ENCODE assay signal across 36 cellular contexts in genomic region chr4:78510108-78510507, GRCh38. TPM values are rescaled to one million over a fixed set of nuclear protein-coding genes. Genes with fewer than 3 reads are reported as not detected.
"Had no signal": no experiment of that assay in that cellular context is flagged by ENCODE, and none has a peak within 500 bp of the region (broad histone marks: within the 10 kb centered on the region; RNA-seq: fewer than 3 reads in every experiment).

No MANE protein-coding gene starts in this region.

- H3K9me3 ChIP-seq: adrenal gland, ascending aorta, body of pancreas, breast epithelium had no signal

- H3K27me3 Mint-ChIP-seq: activated naive CD4-positive, alpha-beta T cell treated with anti-CD3 and anti-CD28 coated beads, Interleukin-2, amount 10 ng/mL, durations not matched to agents 7 days and 5 days; activated naive CD8-positive, alpha-beta T cell; brain; central memory CD8-positive, alpha-beta T cell had no signal

- H3K4me1 Mint-ChIP-seq: activated naive CD4-positive, alpha-beta T cell treated with anti-CD3 and anti-CD28 coated beads, Interleukin-2, amount 10 ng/mL, durations not matched to agents 7 days and 5 days; activated naive CD4-positive, alpha-beta T cell treated with anti-CD3 and anti-CD28 coated beads, Interleukin-2, amount 50 U/mL, for 24 hours; activated naive CD8-positive, alpha-beta T cell treated with anti-CD3 and anti-CD28 coated beads for 36 hours; activated naive CD8-positive, alpha-beta T cell treated with anti-CD3 and anti-CD28 coated beads, Interleukin-2, amount 10 ng/mL, durations not matched to agents 7 days and 5 days; activated naive CD8-positive, alpha-beta T cell treated with anti-CD3 and anti-CD28 coated beads, Interleukin-2, amount 50 U/mL, for 24 hours; activated T-helper 17 cell treated with anti-CD3 and anti-CD28 coated beads, Interleukin-2, amount 50 U/mL, for 72 hours; brain; central memory CD8-positive, alpha-beta T cell had no signal

- H3K27ac Mint-ChIP-seq: activated naive CD4-positive, alpha-beta T cell treated with anti-CD3 and anti-CD28 coated beads for 36 hours; activated naive CD4-positive, alpha-beta T cell treated with anti-CD3 and anti-CD28 coated beads, Interleukin-2, amount 10 ng/mL, durations not matched to agents 7 days and 5 days; activated naive CD4-positive, alpha-beta T cell treated with anti-CD3 and anti-CD28 coated beads, Interleukin-2, amount 50 U/mL, for 24 hours; activated naive CD4-positive, alpha-beta T cell treated with anti-CD3 and anti-CD28 coated beads, Interleukin-2, amount 50 U/mL, for 72 hours; activated naive CD8-positive, alpha-beta T cell; activated naive CD8-positive, alpha-beta T cell treated with anti-CD3 and anti-CD28 coated beads for 36 hours; activated naive CD8-positive, alpha-beta T cell treated with anti-CD3 and anti-CD28 coated beads, Interleukin-2, amount 10 ng/mL, durations not matched to agents 7 days and 5 days; activated naive CD8-positive, alpha-beta T cell treated with anti-CD3 and anti-CD28 coated beads, Interleukin-2, amount 50 U/mL, for 24 hours; activated T-cell treated with anti-CD3 and anti-CD28 coated beads, Interleukin-2, amount 50 U/mL, for 72 hours; activated T-helper 1 cell treated with anti-CD3 and anti-CD28 coated beads, Interleukin-12 subunit alpha, Interleukin-12 subunit beta, Interleukin-2, Interleukin-4 antibody, amounts not matched to agents 30 ng/mL and 10 ng/mL and 1 ng/mL, durations not matched to agents 14 hours and 24 hours and 36 hours; activated T-helper 17 cell treated with anti-CD3 and anti-CD28 coated beads, Interleukin-2, amount 50 U/mL, for 72 hours; activated T-helper 2 cell treated with anti-CD3 and anti-CD28 coated beads, Interferon-gamma antibody, Interleukin-2, Interleukin-4, amounts not matched to agents 10 μg/mL and 5 μg/mL and 100 μg/mL, durations not matched to agents 14 hours and 24 hours and 36 hours; brain had no signal

- DNase-seq: activated effector memory CD4-positive, alpha-beta T cell treated with anti-CD3 and anti-CD28 coated beads, Interleukin-2, amount 50 U/mL, for 16 hours; activated effector memory CD4-positive, alpha-beta T cell treated with Interleukin-2 at 50 U/mL for 16 hours; activated gamma-delta T cell; activated gamma-delta T cell treated with Interleukin-2 at 50 U/mL for 16 hours; activated naive CD4-positive, alpha-beta T cell; activated naive CD4-positive, alpha-beta T cell treated with anti-CD3 and anti-CD28 coated beads for 36 hours; activated naive CD4-positive, alpha-beta T cell treated with anti-CD3 and anti-CD28 coated beads, Interleukin-2, amount 10 ng/mL, durations not matched to agents 7 days and 5 days; activated naive CD4-positive, alpha-beta T cell treated with anti-CD3 and anti-CD28 coated beads, Interleukin-2, amount 50 U/mL, for 16 hours; activated naive CD4-positive, alpha-beta T cell treated with Interleukin-2 at 50 U/mL for 16 hours; activated naive CD8-positive, alpha-beta T cell treated with anti-CD3 and anti-CD28 coated beads for 36 hours; activated naive CD8-positive, alpha-beta T cell treated with anti-CD3 and anti-CD28 coated beads, Interleukin-2, amount 10 ng/mL, durations not matched to agents 7 days and 5 days; activated naive CD8-positive, alpha-beta T cell treated with anti-CD3 and anti-CD28 coated beads, Interleukin-2, amount 50 U/mL, for 24 hours; activated T-cell treated with anti-CD3 and anti-CD28 coated beads, Interleukin-2, amount 50 U/mL, for 4 hours; activated T-cell treated with anti-CD3 and anti-CD28 coated beads, Interleukin-2, amount 50 U/mL, for 48 hours; activated T-cell treated with anti-CD3 and anti-CD28 coated beads, Interleukin-2, amount 50 U/mL, for 72 hours; adrenal gland; amniotic stem cell; amygdala; anterior cingulate cortex; aorta; body of pancreas; brain microvascular endothelial cell; caudate nucleus; central memory CD4-positive, alpha-beta T cell; cerebellar nuclear complex had no signal

- H3K4me3 Mint-ChIP-seq: activated naive CD4-positive, alpha-beta T cell treated with anti-CD3 and anti-CD28 coated beads for 36 hours; activated naive CD4-positive, alpha-beta T cell treated with anti-CD3 and anti-CD28 coated beads, Interleukin-2, amount 10 ng/mL, durations not matched to agents 7 days and 5 days; activated naive CD4-positive, alpha-beta T cell treated with anti-CD3 and anti-CD28 coated beads, Interleukin-2, amount 50 U/mL, for 24 hours; activated naive CD8-positive, alpha-beta T cell; activated naive CD8-positive, alpha-beta T cell treated with anti-CD3 and anti-CD28 coated beads for 36 hours; activated naive CD8-positive, alpha-beta T cell treated with anti-CD3 and anti-CD28 coated beads, Interleukin-2, amount 10 ng/mL, durations not matched to agents 7 days and 5 days; activated naive CD8-positive, alpha-beta T cell treated with anti-CD3 and anti-CD28 coated beads, Interleukin-2, amount 50 U/mL, for 24 hours; activated T-cell treated with anti-CD3 and anti-CD28 coated beads, Interleukin-2, amount 50 U/mL, for 4 hours; activated T-cell treated with anti-CD3 and anti-CD28 coated beads, Interleukin-2, amount 50 U/mL, for 72 hours; activated T-helper 1 cell treated with anti-CD3 and anti-CD28 coated beads, Interleukin-12 subunit alpha, Interleukin-12 subunit beta, Interleukin-2, Interleukin-4 antibody, amounts not matched to agents 30 ng/mL and 10 ng/mL and 1 ng/mL, durations not matched to agents 14 hours and 24 hours and 36 hours; activated T-helper 17 cell treated with anti-CD3 and anti-CD28 coated beads, Interleukin-2, amount 50 U/mL, for 72 hours; brain; central memory CD8-positive, alpha-beta T cell had no signal

- H3K27me3 ChIP-seq: adrenal gland, ascending aorta, body of pancreas, brain microvascular endothelial cell, breast epithelium, cardiac muscle cell had no signal

- H3K9me3 Mint-ChIP-seq: activated naive CD4-positive, alpha-beta T cell treated with anti-CD3 and anti-CD28 coated beads for 36 hours; activated naive CD4-positive, alpha-beta T cell treated with anti-CD3 and anti-CD28 coated beads, Interleukin-2, amount 10 ng/mL, durations not matched to agents 7 days and 5 days; activated naive CD4-positive, alpha-beta T cell treated with anti-CD3 and anti-CD28 coated beads, Interleukin-2, amount 50 U/mL, for 24 hours; activated naive CD4-positive, alpha-beta T cell treated with anti-CD3 and anti-CD28 coated beads, Interleukin-2, amount 50 U/mL, for 72 hours; activated naive CD8-positive, alpha-beta T cell treated with anti-CD3 and anti-CD28 coated beads for 36 hours; activated naive CD8-positive, alpha-beta T cell treated with anti-CD3 and anti-CD28 coated beads, Interleukin-2, amount 10 ng/mL, durations not matched to agents 7 days and 5 days; activated naive CD8-positive, alpha-beta T cell treated with anti-CD3 and anti-CD28 coated beads, Interleukin-2, amount 50 U/mL, for 24 hours; activated T-cell treated with anti-CD3 and anti-CD28 coated beads, Interleukin-2, amount 50 U/mL, for 4 hours; activated T-cell treated with anti-CD3 and anti-CD28 coated beads, Interleukin-2, amount 50 U/mL, for 72 hours; activated T-helper 1 cell treated with anti-CD3 and anti-CD28 coated beads, Interleukin-12 subunit alpha, Interleukin-12 subunit beta, Interleukin-2, Interleukin-4 antibody, amounts not matched to agents 30 ng/mL and 10 ng/mL and 1 ng/mL, durations not matched to agents 14 hours and 24 hours and 36 hours; activated T-helper 17 cell treated with anti-CD3 and anti-CD28 coated beads, Interleukin-2, amount 50 U/mL, for 72 hours; activated T-helper 2 cell treated with anti-CD3 and anti-CD28 coated beads, Interferon-gamma antibody, Interleukin-2, Interleukin-4, amounts not matched to agents 10 μg/mL and 5 μg/mL and 100 μg/mL, durations not matched to agents 14 hours and 24 hours and 36 hours had no signal

- H3K36me3 Mint-ChIP-seq: activated naive CD4-positive, alpha-beta T cell treated with anti-CD3 and anti-CD28 coated beads, Interleukin-2, amount 10 ng/mL, durations not matched to agents 7 days and 5 days; activated naive CD4-positive, alpha-beta T cell treated with anti-CD3 and anti-CD28 coated beads, Interleukin-2, amount 50 U/mL, for 72 hours; activated naive CD8-positive, alpha-beta T cell; activated naive CD8-positive, alpha-beta T cell treated with anti-CD3 and anti-CD28 coated beads for 36 hours; activated naive CD8-positive, alpha-beta T cell treated with anti-CD3 and anti-CD28 coated beads, Interleukin-2, amount 10 ng/mL, durations not matched to agents 7 days and 5 days had no signal

- H3K36me3 ChIP-seq: adrenal gland, ascending aorta, brain microvascular endothelial cell, breast epithelium, cardiac muscle cell had no signal

- ATAC-seq: activated naive CD4-positive, alpha-beta T cell treated with anti-CD3 and anti-CD28 coated beads, Interleukin-2, amount 50 U/mL, for 72 hours; activated naive CD8-positive, alpha-beta T cell treated with anti-CD3 and anti-CD28 coated beads, Interleukin-2, amount 50 U/mL, for 24 hours; activated T-cell treated with anti-CD3 and anti-CD28 coated beads, Interleukin-2, amount 50 U/mL, for 4 hours; activated T-cell treated with anti-CD3 and anti-CD28 coated beads, Interleukin-2, amount 50 U/mL, for 72 hours; activated T-helper 17 cell treated with anti-CD3 and anti-CD28 coated beads, Interleukin-2, amount 50 U/mL, for 72 hours; body of pancreas had no signal

- H3K4me1 ChIP-seq: adrenal gland, ascending aorta, breast epithelium had no signal

- H3K4me3 ChIP-seq: adrenal gland, ascending aorta, body of pancreas, breast epithelium, cardiac muscle cell had no signal

- H3K27ac ChIP-seq: adrenal gland, ascending aorta, body of pancreas, brain microvascular endothelial cell, breast epithelium, cardiac muscle cell had no signal

RNA-seq across cellular contexts. Expression of gene ANXA3, which starts 41.5 kb away (rescaled TPM):
- total RNA-seq: activated T-helper 17 cell treated with anti-CD3 and anti-CD28 coated beads, Interleukin-2, amount 50 U/mL, for 72 hours; activated T-helper 2 cell treated with anti-CD3 and anti-CD28 coated beads, Interferon-gamma antibody, Interleukin-2, Interleukin-4, amounts not matched to agents 10 μg/mL and 5 μg/mL and 100 μg/mL, durations not matched to agents 14 hours and 24 hours and 36 hours had no signal
